ENCODE assay signal across 1 cellular context in genomic region chr14:24429395-24430142, GRCh38.
A peak's percentile ranks its signal among the peaks of the same experiment; 100 is the strongest.
TF ChIP-seq lines count a peak whose summit lies in the region.

CBLN3 (minus strand) TSS chr14:24429668; CDS start chr14:24429054, 614 bp downstream.
KHNYN (plus strand) TSS chr14:24429954; CDS start chr14:24430731, 777 bp downstream.

TF ChIP-seq in H1, 55 proteins besides CTCF, POLR2A, EP300 and RAD21:
- TF ChIP-seq FOSL1 (IDR thresholded peaks at IDR 0.05; ENCODE audit: insufficient read depth, low read depth, low read length) (no peak), E2F6 (IDR thresholded peaks at IDR 0.05) (peak; percentile 71), CEBPB (IDR thresholded peaks at IDR 0.05; ENCODE audit: low read depth, low read length) (no peak), USF2 (IDR thresholded peaks at IDR 0.05; ENCODE audit: low read length) (no peak), KDM1A (IDR thresholded peaks at IDR 0.05; ENCODE audit: borderline replicate concordance, low read length) (no peak), MAFK (IDR thresholded peaks at IDR 0.05; ENCODE audit: low read depth, low read length) (no peak), YY1 (IDR thresholded peaks at IDR 0.05; ENCODE audit: low read depth, low read length) (no peak), CHD7 (IDR thresholded peaks at IDR 0.05; ENCODE audit: insufficient replicate concordance, low read length) (no peak), TBP (IDR thresholded peaks at IDR 0.05; ENCODE audit: low read depth, low read length) (peak; percentile 64), TAF7 (optimal IDR thresholded peaks at IDR 0.05; ENCODE audit: borderline replicate concordance, low read depth, low read length) (no peak), PHF8 (conservative IDR thresholded peaks at IDR 0.05; ENCODE audit: low read depth, low read length) (peak; percentile 84), SP4 (IDR thresholded peaks at IDR 0.05; ENCODE audit: low read length) (no peak), CHD1 (IDR thresholded peaks at IDR 0.05; ENCODE audit: low read depth, low read length) (no peak), JUN (IDR thresholded peaks at IDR 0.05; ENCODE audit: low read depth, low read length) (no peak), RFX5 (IDR thresholded peaks at IDR 0.05; ENCODE audit: borderline replicate concordance, low read depth, low read length) (no peak), POLR2AphosphoS5 (IDR thresholded peaks at IDR 0.05; ENCODE audit: low read depth, low read length) (peak; percentile 67; the same call in 1 of the 2 replicates), SUZ12 (IDR thresholded peaks at IDR 0.05; ENCODE audit: low read length) (0 out of 2 replicates have a peak, but pooled peaks have one; percentile 30), SIN3A (conservative IDR thresholded peaks at IDR 0.05 in 1 of 2, IDR thresholded peaks at IDR 0.05 in 1 of 2; ENCODE audit: low read depth in 1 of 2, low read length in 2 of 2) (peak in 1 of 2 experiments; percentile 64; a peak in 1 of 4 replicates), CBX8 (IDR thresholded peaks at IDR 0.05; ENCODE audit: borderline replicate concordance, low read depth, low read length) (no peak), BRCA1 (IDR thresholded peaks at IDR 0.05; ENCODE audit: low read depth, low read length) (no peak), SIX5 (IDR thresholded peaks at IDR 0.05; ENCODE audit: low read depth, low read length) (no peak), CREB1 (IDR thresholded peaks at IDR 0.05) (no peak; the same call in 1 of the 2 replicates), KDM4A (IDR thresholded peaks at IDR 0.05; ENCODE audit: low read depth, low read length, severe bottlenecking) (peak; percentile 32), SAP30 (IDR thresholded peaks at IDR 0.05; ENCODE audit: insufficient read depth, insufficient replicate concordance, low read length) (peak; percentile 45), RBBP5 (IDR thresholded peaks at IDR 0.05; ENCODE audit: borderline replicate concordance, low read depth, low read length) (no peak; the same call in 1 of the 2 replicates), ATF3 (IDR thresholded peaks at IDR 0.05; ENCODE audit: insufficient read depth, low read depth, low read length) (no peak), ATF2 (IDR thresholded peaks at IDR 0.05; ENCODE audit: low read length) (no peak), BACH1 (IDR thresholded peaks at IDR 0.05; ENCODE audit: low read length) (no peak), KDM5A (IDR thresholded peaks at IDR 0.05; ENCODE audit: low read length) (no peak), ZNF274 (IDR thresholded peaks at IDR 0.05; ENCODE audit: borderline replicate concordance, extremely low read depth, low read length) (no peak), GTF2F1 (IDR thresholded peaks at IDR 0.05; ENCODE audit: borderline replicate concordance, low read depth, low read length) (no peak), TAF1 (IDR thresholded peaks at IDR 0.05; ENCODE audit: low read depth, low read length) (peak; percentile 77), TCF12 (IDR thresholded peaks at IDR 0.05; ENCODE audit: low read depth, low read length) (no peak), MAX (IDR thresholded peaks at IDR 0.05) (peak; percentile 36; the same call in 1 of the 2 replicates), ASH2L (IDR thresholded peaks at IDR 0.05; ENCODE audit: low read length) (peak; percentile 71), GABPA (IDR thresholded peaks at IDR 0.05; ENCODE audit: borderline replicate concordance, insufficient read depth, low read length) (no peak), RNF2 (IDR thresholded peaks at IDR 0.05; ENCODE audit: borderline replicate concordance, low read depth, low read length, missing control alignments, poor library complexity, severe bottlenecking) (no peak), EZH2 (IDR thresholded peaks at IDR 0.05; ENCODE audit: low read depth, low read length, severe bottlenecking) (no peak), JUND (IDR thresholded peaks at IDR 0.05; ENCODE audit: low read length) (no peak), BCL11A (IDR thresholded peaks at IDR 0.05; ENCODE audit: low read depth in 2 of 2, low read length in 2 of 2) (no peak)
